In genomic region chr19:33508431-33508830, GRCh38 we compare ENCODE assay signal across 18 cellular contexts. TPM values are rescaled to one million over a fixed set of nuclear protein-coding genes. Genes with fewer than 3 reads are reported as not detected.
DNase-seq lines count a peak whose midpoint lies in the region; ATAC-seq, FAIRE-seq and TF ChIP-seq lines count a peak whose summit lies in the region.
"Had no signal": no experiment of that assay in that cellular context is flagged by ENCODE, and none has a peak within 500 bp of the region (broad histone marks: within the 10 kb centered on the region; RNA-seq: fewer than 3 reads in every experiment).

No MANE protein-coding gene starts in this region.

- no peak overlapping the region for H2AFZ ChIP-seq in HepG2 (ENCODE audit: low read length)

- H3K36me3 ChIP-seq in liver (ENCODE audit: control insufficient read depth in 4 of 4, insufficient read depth in 3 of 4, low read depth in 1 of 4, low read length in 3 of 4), result peaks cover 0 to 12% (median 4%) of the 10 kb centered on the region in 4 donors
- H3K36me3 ChIP-seq in HepG2 (replicated peaks in 1 of 2; ENCODE audit: control insufficient read depth in 1 of 2, insufficient read depth in 2 of 2, low read length in 2 of 2), result peaks cover 11 to 20% of the 10 kb centered on the region in 2 experiments; a peak in 4 of 5 replicates
- peaks cover 0 to 18% (median 7%) of the 10 kb centered on the region in 4 donors for H3K36me3 ChIP-seq in right lobe of liver
- H3K36me3 ChIP-seq in spleen, result peaks cover 0 to 70% (median 26%) of the 10 kb centered on the region in 6 donors
- no peaks in the 10 kb centered on the region for H3K36me3 ChIP-seq in colonic mucosa

- TF ChIP-seq POLR2A in HepG2 (IDR thresholded peaks at IDR 0.05; ENCODE audit: insufficient read depth in 1 of 2, low read depth in 2 of 2, low read length in 2 of 2) (no peak), right lobe of liver (IDR thresholded peaks at IDR 0.05) (no peak), spleen (IDR thresholded peaks at IDR 0.05) (no peak)

- H3K79me2 ChIP-seq in HepG2 (ENCODE audit: insufficient read depth, low read length), result peaks cover 5% of the 10 kb centered on the region

- no TSS peak for BruUV-seq in HepG2 (replicated peaks; lab: Mats Ljungman, UMichigan)

- TF ChIP-seq CTCF in liver (IDR thresholded peaks at IDR 0.05; ENCODE audit: low read depth, low read length, missing input control) (no peak), HepG2 (CRISPR knock-in tag; IDR thresholded peaks at IDR 0.05) (no peak), right lobe of liver (IDR thresholded peaks at IDR 0.05) (no peak), spleen (IDR thresholded peaks at IDR 0.05 in 8 of 11, conservative IDR thresholded peaks at IDR 0.05 in 3 of 11) (no peak), colonic mucosa (IDR thresholded peaks at IDR 0.05) (no peak)

- no peak for ATAC-seq in HepG2
- no peak for ATAC-seq in right lobe of liver
- ATAC-seq in HG03520 (IDR thresholded peaks at IDR 0.05; ENCODE audit: unreplicated experiment), result no peak
- ATAC-seq: GM12878 had no signal

- DNase-seq in HepG2 (ENCODE audit: low spot score) (no peak), right lobe of liver (no peak), spleen (peak; percentile 54), colonic mucosa (no peak)
- DNase-seq: ACHN; CD4-positive, CD25-positive, alpha-beta regulatory T cell; CD8-positive, alpha-beta memory T cell; COR-L47; DMS 273 treated with DMSO at 0.1 percent for 48 hours; DMS53; DND-41; H9 had no signal

- TF ChIP-seq EP300 in HepG2 (IDR thresholded peaks at IDR 0.05; ENCODE audit: low read depth in 2 of 2, low read length in 2 of 2) (no peak), HepG2 (CRISPR knock-in tag; IDR thresholded peaks at IDR 0.05; ENCODE audit: borderline replicate concordance) (no peak)

- no peak overlapping the region for H3K4me2 ChIP-seq in HepG2 (ENCODE audit: low read depth, low read length)

- 82% methylated on average over 12 of the region's 12 CpGs for WGBS in liver
- 95% methylated on average over 8 of the region's 12 CpGs for WGBS in HepG2 (ENCODE audit: low lambda C conversion rate)
- no CpG with 5 or more reads among the region's 12 CpGs for WGBS in right lobe of liver (ENCODE audit: insufficient coverage, low coverage, low lambda C conversion rate, missing lambda C conversion rate)
- 90 to 93% (median 92%) methylated on average over 10 to 12 of the region's 12 CpGs for WGBS in spleen, 5 donors

- POLR2A ChIA-PET in HepG2 (lab: Yijun Ruan, JAX), result interaction anchor here (1.1 to 1.5 kb wide), 2 partner anchors 12 to 13 kb away, joined by 3 read pairs; partner anchors contain the start of gene PEPD

- no peaks in the 10 kb centered on the region for H3K9me3 ChIP-seq in liver (ENCODE audit: control insufficient read depth in 4 of 4, low read length in 3 of 4)
- no peaks in the 10 kb centered on the region for H3K9me3 ChIP-seq in HepG2 (ENCODE audit: low read length)
- no peaks in the 10 kb centered on the region for H3K9me3 ChIP-seq in right lobe of liver
- H3K9me3 ChIP-seq in spleen, result no peaks in the 10 kb centered on the region
- H3K9me3 ChIP-seq in colonic mucosa, result no peaks in the 10 kb centered on the region
- H3K9me3 ChIP-seq: BE2C had no signal

- in situ Hi-C loops in HepG2 (cut with HindIII; ENCODE audit: extremely low pct_ligation_motif_present, low pct_unique_long_range_greater_than_20kb), result no loop called here

- no peaks in the 10 kb centered on the region for H4K20me1 ChIP-seq in HepG2 (ENCODE audit: insufficient read depth, low read length)

- peak overlapping the region; percentile 75 to 78 for H3K27ac ChIP-seq in liver (ENCODE audit: low read depth in 1 of 2, low read length in 2 of 2)
- no peak overlapping the region for H3K27ac ChIP-seq in HepG2 (ENCODE audit: extremely low read length, insufficient read depth, low read length)
- H3K27ac ChIP-seq in right lobe of liver, result peak overlapping the region in 2 of 3 donors; percentile 76 to 93
- H3K27ac ChIP-seq in spleen, result no peak overlapping the region
- H3K27ac ChIP-seq in colonic mucosa, result no peak overlapping the region

- H3K9ac ChIP-seq in liver (ENCODE audit: low read depth in 1 of 2, low read length in 2 of 2), result no peak overlapping the region
- H3K9ac ChIP-seq in HepG2 (ENCODE audit: insufficient read depth, low read depth, low read length), result no peak overlapping the region
- no peak overlapping the region for H3K9ac ChIP-seq in colonic mucosa (ENCODE audit: low read depth in 2 of 2, low read length in 2 of 2)

- no peak for FAIRE-seq in HepG2 (lab: Jason Lieb, UNC)
- FAIRE-seq: GM12878, GM19239, H1 had no signal

- H3K4me1 ChIP-seq in liver (ENCODE audit: control insufficient read depth in 4 of 4, insufficient read depth in 4 of 4, low read length in 3 of 4) (peaks cover 10 to 50% (median 41%) of the 10 kb centered on the region in 4 donors), HepG2 (ENCODE audit: insufficient read depth, low read length) (no peaks in the 10 kb centered on the region), right lobe of liver (peaks cover 0 to 39% (median 6%) of the 10 kb centered on the region in 4 donors), spleen (peaks cover 0 to 15% (median 5%) of the 10 kb centered on the region in 6 donors), colonic mucosa (no peaks in the 10 kb centered on the region)

- H3K4me3 ChIP-seq in liver (ENCODE audit: low read depth in 1 of 3, low read length in 3 of 3) (no peak overlapping the region), HepG2 (replicated peaks in 1 of 3; ENCODE audit: insufficient read depth in 1 of 3, low read depth in 2 of 3, low read length in 3 of 3) (no peak overlapping the region), right lobe of liver (no peak overlapping the region), spleen (no peak overlapping the region), colonic mucosa (no peak overlapping the region)
- H3K4me3 ChIP-seq: GM12878 had no signal

- TF ChIP-seq RAD21 in liver (IDR thresholded peaks at IDR 0.05) (no peak), HepG2 (CRISPR knock-in tag; IDR thresholded peaks at IDR 0.05) (no peak)

- CTCF ChIA-PET in HepG2 (lab: Yijun Ruan, JAX; ENCODE audit: low intra/inter-chr PET ratio, low total read pairs), result no interaction called here

- intact Hi-C loops in HepG2 (cut with micrococcal nuclease; ENCODE audit: unreplicated experiment) (no loop called here), right lobe of liver (cut with DNase I) (no loop called here), spleen (cut with DNase I; ENCODE audit: low total_unique reads) (no loop called here), colonic mucosa (cut with DNase I) (no loop called here)

- H3K27me3 ChIP-seq in liver (ENCODE audit: control insufficient read depth in 4 of 4, insufficient read depth in 4 of 4, low read length in 3 of 4) (no peaks in the 10 kb centered on the region), HepG2 (ENCODE audit: control insufficient read depth in 1 of 2, insufficient read depth in 2 of 2, low read length in 2 of 2) (no peaks in the 10 kb centered on the region), right lobe of liver (no peaks in the 10 kb centered on the region), spleen (replicated peaks in 1 of 7) (no peaks in the 10 kb centered on the region), colonic mucosa (no peaks in the 10 kb centered on the region)
- H3K27me3 ChIP-seq: BE2C had no signal

TF ChIP-seq in liver, 16 proteins besides CTCF, POLR2A, EP300 and RAD21 (continues in another document):
- TF ChIP-seq RXRA (IDR thresholded peaks at IDR 0.05), result no peak
- no peak for TF ChIP-seq YY1 (IDR thresholded peaks at IDR 0.05)
- no peak for TF ChIP-seq ATF3 (IDR thresholded peaks at IDR 0.05)
- TF ChIP-seq FOXA2 (IDR thresholded peaks at IDR 0.05), result no peak
- TF ChIP-seq TAF1 (conservative IDR thresholded peaks at IDR 0.05), result no peak

TF ChIP-seq in HepG2, 621 proteins besides CTCF, POLR2A, EP300 and RAD21:
- TF ChIP-seq KDM6A (CRISPR knock-in tag; IDR thresholded peaks at IDR 0.05; ENCODE audit: low read depth) (no peak), NCOA1 (CRISPR knock-in tag; IDR thresholded peaks at IDR 0.05) (no peak), SMAD3 (CRISPR knock-in tag; IDR thresholded peaks at IDR 0.05) (no peak), ZNF432 (CRISPR knock-in tag; IDR thresholded peaks at IDR 0.05; ENCODE audit: borderline replicate concordance) (no peak), ZNF367 (CRISPR knock-in tag; IDR thresholded peaks at IDR 0.05; ENCODE audit: borderline replicate concordance) (no peak)

RNA-seq across cellular contexts. Expression of gene PEPD, which starts 13.2 kb away (rescaled TPM):
- 100 to 1,000 TPM in 1 of 2 donors, 10 to 100 TPM in 1; 37.3 to 102 TPM for total RNA-seq in liver
- polyA plus RNA-seq in liver, result 100 to 1,000 TPM; 132 to 211 TPM
- total RNA-seq in HepG2 (2016; rRNA removed; fragmentation: Illumina TruSeq; extraction: Trizol), result 75.1 and 81.0 TPM in 2 replicates
- total RNA-seq in HepG2 (2016; cell fraction: cytosol; rRNA removed; fragmentation: Illumina TruSeq; extraction: Trizol; ENCODE audit: low read depth), result 12.2 and 14.5 TPM in 2 replicates
- 76.9 and 79.4 TPM in 2 replicates for total RNA-seq in HepG2 (2016; cell fraction: insoluble cytoplasmic fraction; rRNA removed; fragmentation: Illumina TruSeq; extraction: Trizol)
- total RNA-seq in HepG2 (2016; cell fraction: membrane; rRNA removed; fragmentation: Illumina TruSeq; extraction: Trizol), result 29.4 and 31.9 TPM in 2 replicates
- 35.5 and 39.2 TPM in 2 replicates for total RNA-seq in HepG2 (2016; cell fraction: nucleus; rRNA removed; fragmentation: Illumina TruSeq; extraction: Trizol)
- 60.7 and 63.7 TPM in 2 replicates for polyA plus RNA-seq in HepG2 (2011; rRNA removed)
- 56.0 and 100 TPM in 2 replicates for polyA plus RNA-seq in HepG2 (2011; cell fraction: cytosol; rRNA removed)
- polyA plus RNA-seq in HepG2 (2011; cell fraction: nucleus; rRNA removed), result 50.1 and 50.6 TPM in 2 replicates
- polyA plus RNA-seq in HepG2 (2012), result 45.4 and 52.9 TPM in 2 replicates
- 14.1 and 18.0 TPM in 2 replicates for polyA plus RNA-seq in HepG2 (2016; cell fraction: cytosol; fragmentation: Illumina TruSeq; extraction: Trizol; ENCODE audit: low read depth)
- 103 and 110 TPM in 2 replicates for polyA plus RNA-seq in HepG2 (2016; cell fraction: insoluble cytoplasmic fraction; fragmentation: Illumina TruSeq; extraction: Trizol; ENCODE audit: low read depth)
- polyA plus RNA-seq in HepG2 (2016; cell fraction: membrane; fragmentation: Illumina TruSeq; extraction: Trizol; ENCODE audit: low read depth), result 30.2 and 30.4 TPM in 2 replicates
- polyA plus RNA-seq in HepG2 (2016; cell fraction: nucleus; fragmentation: Illumina TruSeq; extraction: Trizol; ENCODE audit: insufficient read depth, low read depth), result 79.7 and 88.3 TPM in 2 replicates
- polyA minus RNA-seq in HepG2 (2011; rRNA and poly(A)+ RNA removed; ENCODE audit: low replicate concordance), result 62.3 and 119 TPM in 2 replicates
- 32.5 and 35.0 TPM in 2 replicates for polyA minus RNA-seq in HepG2 (2011; cell fraction: cytosol; rRNA and poly(A)+ RNA removed)
- polyA minus RNA-seq in HepG2 (2011; cell fraction: nucleus; rRNA and poly(A)+ RNA removed), result 14.2 and 19.1 TPM in 2 replicates
- total RNA-seq in right lobe of liver, result 100 to 1,000 TPM; 121 to 261 (median 167) TPM
- 10 to 100 TPM; 54.8 to 98.3 (median 70.7) TPM for total RNA-seq in spleen
- 10 to 100 TPM; 38.4 to 72.2 (median 62.0) TPM for polyA plus RNA-seq in spleen
- 10 to 100 TPM; 47.9 to 71.4 TPM for total RNA-seq in colonic mucosa

Comparison
In these comparisons a context has a peak if more than half of its experiments do, and no peak if none do; other contexts are left out.
1. H3K27ac ChIP-seq: peak in liver (2 of 2) and right lobe of liver (2 of 3); none in HepG2 (single experiment), spleen (0 of 8) and colonic mucosa (single experiment).